In the genomic region with DNA sequence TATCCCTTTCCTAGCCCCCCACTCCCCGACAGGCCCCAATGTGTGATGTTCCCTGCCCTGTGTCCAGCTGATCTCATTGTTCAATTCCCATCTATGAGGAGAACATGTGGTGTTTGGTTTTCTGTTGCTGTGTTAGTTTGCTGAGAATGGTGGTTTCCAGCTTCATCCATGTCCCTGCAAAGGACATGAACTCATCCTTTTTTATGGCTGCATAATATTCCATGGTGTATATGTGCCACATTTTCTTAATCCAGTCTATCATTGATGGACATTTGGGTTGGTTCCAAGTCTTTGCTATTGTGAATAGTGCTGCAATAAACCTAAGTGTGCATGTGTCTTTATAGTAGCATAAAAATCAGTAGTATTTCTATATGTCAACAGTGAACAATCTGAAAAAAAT, we compare ENCODE assay signal across 7 cellular contexts. TPM values are rescaled to one million over a fixed set of nuclear protein-coding genes. Genes with fewer than 3 reads are reported as not detected.
"Had no signal": no experiment of that assay in that cellular context is flagged by ENCODE, and none has a peak within 500 bp of the region (broad histone marks: within the 10 kb centered on the region; RNA-seq: fewer than 3 reads in every experiment).

No MANE protein-coding gene starts in this region.

RNA-seq across cellular contexts. Expression of gene ONECUT2, which starts 40.4 kb away (rescaled TPM):
- total RNA-seq: subcutaneous adipose tissue, thoracic aorta, vagina had no signal

RNA-seq across cellular contexts. Expression of gene ST8SIA3, which starts 42.4 kb away (rescaled TPM):
- total RNA-seq: subcutaneous adipose tissue, suprapubic skin, thoracic aorta, tibial nerve, upper lobe of right lung, ureter had no signal
